In genomic region chr1:88774151-88774556, GRCh38 we compare ENCODE assay signal across 9 cellular contexts.
DNase-seq lines count a peak whose midpoint lies in the region; ATAC-seq, FAIRE-seq and TF ChIP-seq lines count a peak whose summit lies in the region.
"Had no signal": no experiment of that assay in that cellular context is flagged by ENCODE, and none has a peak within 500 bp of the region (broad histone marks: within the 10 kb centered on the region; RNA-seq: fewer than 3 reads in every experiment).

No MANE protein-coding gene starts in this region.

- peaks cover 69% of the 10 kb centered on the region for H3K36me3 Mint-ChIP-seq in T-cell

- peaks cover 0 to 5% (median 4%) of the 10 kb centered on the region in 3 donors for H3K4me1 Mint-ChIP-seq in T-cell

- TF ChIP-seq EP300 in Ishikawa (IDR thresholded peaks at IDR 0.05; ENCODE audit: borderline replicate concordance): peak; percentile 62; the same call in 1 of the 2 replicates

- no peak overlapping the region for H3K27ac ChIP-seq in body of pancreas
- H3K27ac ChIP-seq in muscle layer of duodenum (ENCODE audit: low read length): peak overlapping the region; percentile 41
- no peak overlapping the region for H3K27ac ChIP-seq in WERI-Rb-1

- peak overlapping the region; percentile 17; the same call in 1 of the 2 replicates for H3K9ac ChIP-seq in ES-I3 (ENCODE audit: low read depth, low read length)

- no peak overlapping the region for H3K27ac Mint-ChIP-seq in T-cell

- intact Hi-C loops in body of pancreas (cut with DNase I): no loop called here

- ATAC-seq in body of pancreas (peak; percentile 50), T-cell (replicated peaks in 1 of 4) (no peak)

- no peaks in the 10 kb centered on the region for H3K36me3 ChIP-seq in ES-I3 (ENCODE audit: insufficient read depth, low read length)
- H3K36me3 ChIP-seq in body of pancreas (replicated peaks in 1 of 2; ENCODE audit: insufficient read depth in 1 of 2, low read depth in 2 of 2): peaks cover 0 to 4% of the 10 kb centered on the region in 2 donors
- peaks cover 9 to 40% of the 10 kb centered on the region in 2 donors for H3K36me3 ChIP-seq in muscle layer of duodenum (ENCODE audit: control insufficient read depth in 1 of 2, insufficient read depth in 2 of 2, low read length in 2 of 2)
- H3K36me3 ChIP-seq in WERI-Rb-1: peaks cover 79% of the 10 kb centered on the region

- CTCF ChIA-PET in T-cell (lab: Charles Lee): interaction anchor here in 1 of 2 donors (0.6 kb wide), 1 partner anchor 105 kb away, joined by 6 read pairs; no protein-coding TSS in a partner anchor

- no peak for TF ChIP-seq RAD21 in Ishikawa (IDR thresholded peaks at IDR 0.05; ENCODE audit: low read depth)

- H3K9me3 Mint-ChIP-seq in T-cell: no peaks in the 10 kb centered on the region

- FAIRE-seq in frontal cortex (lab: Jason Lieb, UNC): no peak
- FAIRE-seq: G401.6 had no signal

- TF ChIP-seq CTCF in body of pancreas (IDR thresholded peaks at IDR 0.05): no peak
- no peak for TF ChIP-seq CTCF in WERI-Rb-1 (IDR thresholded peaks at IDR 0.05; ENCODE audit: low read depth, low read length)

- POLR2A ChIA-PET in T-cell (lab: Charles Lee): interaction anchor here in 1 of 2 donors (0.5 kb wide), 1 partner anchor 10 kb away, joined by 4 read pairs; no protein-coding TSS in a partner anchor

- 77 to 96% methylated on average over 1 of the region's 1 CpG for WGBS in body of pancreas, 2 donors

- H3K27me3 ChIP-seq in body of pancreas (no peaks in the 10 kb centered on the region), muscle layer of duodenum (ENCODE audit: low read depth, low read length) (no peaks in the 10 kb centered on the region), WERI-Rb-1 (ENCODE audit: insufficient read depth, low read depth, severe bottlenecking) (no peaks in the 10 kb centered on the region)

- H3K4me3 Mint-ChIP-seq in T-cell: no peak overlapping the region

- H3K4me3 ChIP-seq in body of pancreas: no peak overlapping the region
- H3K4me3 ChIP-seq in muscle layer of duodenum (ENCODE audit: low read depth in 1 of 2, low read length in 2 of 2): no peak overlapping the region
- H3K4me3 ChIP-seq in WERI-Rb-1 (ENCODE audit: low read depth, low read length): no peak overlapping the region

- peak in 1 of 4 donors; percentile 10 for DNase-seq in body of pancreas
- DNase-seq in WERI-Rb-1: no peak
- no peak for DNase-seq in T-cell
- DNase-seq in frontal cortex (ENCODE audit: low spot score in 2 of 2): no peak
- DNase-seq in NOMO-1 (lab: John Stamatoyannopoulos, UW; ENCODE audit: unreplicated experiment in 2 of 2): no peak

- no peaks in the 10 kb centered on the region for H3K27me3 Mint-ChIP-seq in T-cell

- peaks cover 40% of the 10 kb centered on the region for H3K4me1 ChIP-seq in ES-I3 (ENCODE audit: insufficient read depth, low read length)
- H3K4me1 ChIP-seq in body of pancreas: no peaks in the 10 kb centered on the region
- H3K4me1 ChIP-seq in muscle layer of duodenum (ENCODE audit: control insufficient read depth in 1 of 2, insufficient read depth in 2 of 2, low read length in 2 of 2): no peaks in the 10 kb centered on the region

- no peak for TF ChIP-seq POLR2A in body of pancreas (IDR thresholded peaks at IDR 0.05)

- H3K9me3 ChIP-seq in ES-I3 (ENCODE audit: control insufficient read depth, insufficient read depth, low read length): no peaks in the 10 kb centered on the region
- H3K9me3 ChIP-seq in body of pancreas: no peaks in the 10 kb centered on the region
- H3K9me3 ChIP-seq in muscle layer of duodenum (ENCODE audit: control insufficient read depth in 1 of 2, low read length in 2 of 2): no peaks in the 10 kb centered on the region
- no peaks in the 10 kb centered on the region for H3K9me3 ChIP-seq in WERI-Rb-1 (ENCODE audit: severe bottlenecking)

TF ChIP-seq in Ishikawa, 13 proteins besides CTCF, POLR2A, EP300 and RAD21:
- TF ChIP-seq USF1 (IDR thresholded peaks at IDR 0.05) (0 out of 2 replicates have a peak, but pooled peaks have one; percentile 12), TCF12 (IDR thresholded peaks at IDR 0.05; ENCODE audit: low read depth) (no peak), ZBTB7A (IDR thresholded peaks at IDR 0.05; ENCODE audit: low read depth) (no peak)
